21 cellular contexts compared by ENCODE assay signal in the genomic region with DNA sequence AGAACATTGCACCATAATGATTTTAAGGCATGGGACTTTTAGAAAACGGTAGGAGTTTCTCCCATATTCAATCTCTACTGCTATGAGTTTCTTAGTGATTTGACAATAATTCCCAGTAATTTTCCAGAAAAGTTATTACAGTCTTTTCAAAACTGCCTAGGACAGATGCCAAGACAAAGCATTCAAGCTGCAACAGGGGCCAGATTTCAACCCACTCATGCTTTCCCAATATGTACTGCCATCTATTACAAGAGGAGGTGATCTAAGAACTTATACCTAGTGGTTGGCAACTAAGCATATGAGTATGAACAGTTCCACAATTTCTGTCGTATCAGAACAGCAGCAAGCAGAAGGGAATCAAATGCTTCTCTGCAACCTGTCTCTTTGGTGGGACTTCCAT.
"Had no signal": no experiment of that assay in that cellular context is flagged by ENCODE, and none has a peak within 500 bp of the region (broad histone marks: within the 10 kb centered on the region; RNA-seq: fewer than 3 reads in every experiment).

No MANE protein-coding gene starts in this region.

- H3K27ac ChIP-seq: adrenal gland, body of pancreas, spleen had no signal

- H3K9me3 ChIP-seq: adrenal gland, body of pancreas, right atrium auricular region, spleen, tibial nerve had no signal

- ATAC-seq: activated CD8-positive, alpha-beta T cell treated with anti-CD3 and anti-CD28 coated beads for 36 hours; body of pancreas; esophagus mucosa; left ventricle myocardium superior; naive thymus-derived CD8-positive, alpha-beta T cell; stimulated activated naive CD8-positive, alpha-beta T cell treated with anti-CD3 and anti-CD28 coated beads, Interleukin-15, Interleukin-2, amounts not matched to agents 100 U/mL and 50 U/mL, for 24 hours had no signal

- H3K4me1 ChIP-seq: adrenal gland, body of pancreas, right atrium auricular region, spleen had no signal

- H3K27me3 ChIP-seq: adrenal gland, body of pancreas, right atrium auricular region, spleen, tibial nerve had no signal

- H3K36me3 ChIP-seq: adrenal gland, right atrium auricular region, spleen, tibial nerve had no signal

- DNase-seq: activated CD4-positive, alpha-beta T cell treated with anti-CD3 and anti-CD28 coated beads, Interleukin-2, amount 50 U/mL, for 1 hour; activated CD4-positive, CD25-positive, alpha-beta regulatory T cell treated with anti-CD3 and anti-CD28 coated beads, Interleukin-2, amount 50 U/mL, for 72 hours; activated CD8-positive, alpha-beta T cell treated with anti-CD3 and anti-CD28 coated beads for 36 hours; activated T-cell treated with anti-CD3 and anti-CD28 coated beads, Interleukin-2, amount 50 U/mL, for 48 hours; aorta; body of pancreas; cortex of kidney; endodermal cell; foreskin melanocyte; left ventricle myocardium superior; midbrain; naive thymus-derived CD8-positive, alpha-beta T cell; occipital lobe; spleen; stimulated activated naive CD8-positive, alpha-beta T cell treated with anti-CD3 and anti-CD28 coated beads, Interleukin-15, Interleukin-2, amounts not matched to agents 100 U/mL and 50 U/mL, for 24 hours; substantia nigra; T-helper 2 cell had no signal

- H3K4me3 ChIP-seq: adrenal gland, body of pancreas, right atrium auricular region, spleen, tibial nerve had no signal
